8 cellular contexts compared by ENCODE assay signal in genomic region chr1:226664413-226665101, GRCh38.
DNase-seq lines count a peak whose midpoint lies in the region; ATAC-seq and TF ChIP-seq lines count a peak whose summit lies in the region.

No MANE protein-coding gene starts in this region.

- peak overlapping the region; percentile 76 to 96 (median 89) for H3K4me2 ChIP-seq in BLaER1 treated with 17β-estradiol and CSF1 and Interleukin-3, amounts not matched to agents 10 nM and 100 nM

- no peak for TF ChIP-seq POLR2A in ovary (IDR thresholded peaks at IDR 0.05)

- H3K4me1 ChIP-seq in BLaER1 treated with 17β-estradiol and CSF1 and Interleukin-3, amounts not matched to agents 10 nM and 100 nM, result peaks cover 55 to 85% (median 66%) of the 10 kb centered on the region in 10 experiments
- H3K4me1 ChIP-seq in ovary (ENCODE audit: insufficient read depth), result peaks cover 38% of the 10 kb centered on the region

- peak overlapping the region; percentile 50 to 88 (median 77); a peak in 20 of 22 replicates for H3K27ac ChIP-seq in BLaER1 treated with 17β-estradiol and CSF1 and Interleukin-3, amounts not matched to agents 10 nM and 100 nM
- H3K27ac ChIP-seq in ovary, result peak overlapping the region; percentile 79 to 87

- H3K9me3 ChIP-seq in BLaER1 treated with 17β-estradiol and CSF1 and Interleukin-3, amounts not matched to agents 10 nM and 100 nM (replicated peaks in 1 of 11), result no peaks in the 10 kb centered on the region
- no peaks in the 10 kb centered on the region for H3K9me3 ChIP-seq in ovary

- H4K20me1 ChIP-seq in BLaER1 treated with 17β-estradiol and CSF1 and Interleukin-3, amounts not matched to agents 10 nM and 100 nM, result peaks cover 0 to 69% (median 20%) of the 10 kb centered on the region in 11 experiments; a peak in 14 of 22 replicates

- ATAC-seq in HG02623 (IDR thresholded peaks at IDR 0.05; ENCODE audit: unreplicated experiment) (no peak), GM18519 (IDR thresholded peaks at IDR 0.05; ENCODE audit: low FRiP score, unreplicated experiment) (no peak)

- H3K27me3 ChIP-seq in BLaER1 treated with 17β-estradiol and CSF1 and Interleukin-3, amounts not matched to agents 10 nM and 100 nM, result no peaks in the 10 kb centered on the region
- no peaks in the 10 kb centered on the region for H3K27me3 ChIP-seq in ovary

- H3K9ac ChIP-seq in BLaER1 treated with 17β-estradiol and CSF1 and Interleukin-3, amounts not matched to agents 10 nM and 100 nM, result peak overlapping the region in 10 of 11 experiments; percentile 3 to 81 (median 62); a peak in 17 of 22 replicates

- WGBS in ovary, 3 donors, result 12 to 23% (median 14%) methylated on average over 15 of the region's 15 CpGs

- H3K36me3 ChIP-seq in BLaER1 treated with 17β-estradiol and CSF1 and Interleukin-3, amounts not matched to agents 10 nM and 100 nM, result no peaks in the 10 kb centered on the region
- H3K36me3 ChIP-seq in ovary, result no peaks in the 10 kb centered on the region

- DNase-seq in RPMI7951 (ENCODE audit: low read depth) (peak; percentile 47), fibroblast of the aortic adventitia (ENCODE audit: low read depth) (peak; percentile 95), ovary (peak in 3 of 5 donors; percentile 42 to 57 (median 51)), HPDE6-E6E7 (ENCODE audit: extremely low spot score) (no peak), GM19238 (ENCODE audit: insufficient read length, low spot score) (no peak)

- intact Hi-C loops in ovary (cut with DNase I), result no loop called here

- no peak overlapping the region; a peak in 1 of 20 replicates for H3K4me3 ChIP-seq in BLaER1 treated with 17β-estradiol and CSF1 and Interleukin-3, amounts not matched to agents 10 nM and 100 nM
- peak overlapping the region; percentile 13 for H3K4me3 ChIP-seq in fibroblast of the aortic adventitia (ENCODE audit: low read depth, low read length)
- no peak overlapping the region for H3K4me3 ChIP-seq in ovary

- peak; percentile 23 for TF ChIP-seq EP300 in ovary (IDR thresholded peaks at IDR 0.05)

- TF ChIP-seq CTCF in fibroblast of the aortic adventitia (IDR thresholded peaks at IDR 0.05; ENCODE audit: insufficient read depth, low read length) (no peak), ovary (IDR thresholded peaks at IDR 0.05) (no peak)

Comparison
In these comparisons a context has a peak if more than half of its experiments do, and no peak if none do; other contexts are left out.
1. DNase-seq: peak in RPMI7951 (single experiment), fibroblast of the aortic adventitia (single experiment) and ovary (3 of 5); none in HPDE6-E6E7 (single experiment) and GM19238 (single experiment).